ENCODE assay signal across 2 cellular contexts in the genomic region with DNA sequence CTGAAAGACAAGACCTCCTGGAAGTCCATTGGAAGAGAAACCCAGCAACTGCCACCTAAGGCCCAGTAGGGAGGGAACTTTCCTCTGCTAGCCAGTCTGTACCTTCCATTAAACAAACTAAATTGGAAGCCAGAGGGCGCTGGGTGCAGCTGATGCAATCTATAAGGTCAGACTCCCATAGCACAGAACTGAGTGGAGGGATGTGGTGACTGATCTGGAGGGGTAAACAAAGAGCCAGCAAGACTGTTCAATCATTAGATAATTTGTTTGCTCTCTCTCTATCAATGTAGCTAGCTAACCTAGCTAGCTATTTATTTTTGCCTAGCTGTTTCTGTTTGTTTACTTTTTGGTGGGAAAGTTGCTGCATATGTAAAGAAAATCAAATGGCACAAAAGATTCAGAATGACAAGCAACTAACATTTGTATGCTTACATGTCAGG.
TF ChIP-seq lines count a peak whose summit lies in the region.

No MANE protein-coding gene starts in this region.

TF ChIP-seq in GM12878, 131 proteins besides CTCF, POLR2A, EP300 and RAD21 (continued from another document):
- TF ChIP-seq ZNF592 (IDR thresholded peaks at IDR 0.05) (no peak), EZH2 (IDR thresholded peaks at IDR 0.05; ENCODE audit: borderline replicate concordance, control insufficient read depth, low read depth, low read length) (no peak)

TF ChIP-seq in HepG2, 621 proteins besides CTCF, POLR2A, EP300 and RAD21 (continued from another document and continues in another):
- TF ChIP-seq, protein P1, sequence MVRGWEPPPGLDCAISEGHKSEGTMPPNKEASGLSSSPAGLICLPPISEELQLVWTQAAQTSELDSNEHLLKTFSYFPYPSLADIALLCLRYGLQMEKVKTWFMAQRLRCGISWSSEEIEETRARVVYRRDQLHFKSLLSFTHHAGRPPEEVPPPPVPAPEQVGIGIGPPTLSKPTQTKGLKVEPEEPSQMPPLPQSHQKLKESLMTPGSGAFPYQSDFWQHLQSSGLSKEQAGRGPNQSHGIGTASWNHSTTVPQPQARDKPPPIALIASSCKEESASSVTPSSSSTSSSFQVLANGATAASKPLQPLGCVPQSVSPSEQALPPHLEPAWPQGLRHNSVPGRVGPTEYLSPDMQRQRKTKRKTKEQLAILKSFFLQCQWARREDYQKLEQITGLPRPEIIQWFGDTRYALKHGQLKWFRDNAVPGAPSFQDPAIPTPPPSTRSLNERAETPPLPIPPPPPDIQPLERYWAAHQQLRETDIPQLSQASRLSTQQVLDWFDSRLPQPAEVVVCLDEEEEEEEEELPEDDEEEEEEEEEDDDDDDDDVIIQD (CRISPR knock-in tag; IDR thresholded peaks at IDR 0.05; ENCODE audit: low read depth): peak; percentile 31; the same call in 1 of the 2 replicates
- TF ChIP-seq SKI (IDR thresholded peaks at IDR 0.05; ENCODE audit: partially characterized antibody) (peak; percentile 29), ZNF644 (CRISPR knock-in tag; IDR thresholded peaks at IDR 0.05; ENCODE audit: low read depth) (peak; percentile 78), NCOA2 (CRISPR knock-in tag; IDR thresholded peaks at IDR 0.05) (0 out of 2 replicates have a peak, but pooled peaks have one; percentile 11), ZNF296 (CRISPR knock-in tag; conservative IDR thresholded peaks at IDR 0.05) (no peak), GABPB1 (CRISPR knock-in tag; IDR thresholded peaks at IDR 0.05) (0 out of 2 replicates have a peak, but pooled peaks have one; percentile 32), ZBTB38 (CRISPR knock-in tag; IDR thresholded peaks at IDR 0.05) (no peak), ERF (CRISPR knock-in tag; IDR thresholded peaks at IDR 0.05) (no peak), SAP130 (CRISPR knock-in tag; IDR thresholded peaks at IDR 0.05; ENCODE audit: low read depth) (0 out of 2 replicates have a peak, but pooled peaks have one; percentile 17), ZNF383 (CRISPR knock-in tag; IDR thresholded peaks at IDR 0.05; ENCODE audit: borderline replicate concordance) (no peak), FOXP1 (IDR thresholded peaks at IDR 0.05) (no peak), FOXP1 (CRISPR knock-in tag; IDR thresholded peaks at IDR 0.05) (peak; percentile 66), ZNF616 (CRISPR knock-in tag; IDR thresholded peaks at IDR 0.05; ENCODE audit: low read depth) (no peak), ZNF549 (CRISPR knock-in tag; IDR thresholded peaks at IDR 0.05) (no peak), CEBPG (CRISPR knock-in tag; IDR thresholded peaks at IDR 0.05) (peak; percentile 96), SMC3 (IDR thresholded peaks at IDR 0.05; ENCODE audit: low read length) (peak; percentile 63; the same call in 1 of the 2 replicates), ZNF232 (CRISPR knock-in tag; IDR thresholded peaks at IDR 0.05; ENCODE audit: borderline replicate concordance) (no peak), GFI1 (CRISPR knock-in tag; IDR thresholded peaks at IDR 0.05; ENCODE audit: borderline replicate concordance) (no peak), SPEN (CRISPR knock-in tag; IDR thresholded peaks at IDR 0.05; ENCODE audit: low read depth) (no peak), ADNP (CRISPR knock-in tag; IDR thresholded peaks at IDR 0.05) (no peak), POGZ (CRISPR knock-in tag; IDR thresholded peaks at IDR 0.05) (no peak), AHDC1 (CRISPR knock-in tag; IDR thresholded peaks at IDR 0.05; ENCODE audit: borderline replicate concordance) (peak; percentile 25; the same call in 1 of the 2 replicates), MIXL1 (CRISPR knock-in tag; IDR thresholded peaks at IDR 0.05) (peak; percentile 60; the same call in 1 of the 2 replicates), ZBTB25 (CRISPR knock-in tag; IDR thresholded peaks at IDR 0.05) (peak; percentile 55; the same call in 1 of the 2 replicates), RBM39 (IDR thresholded peaks at IDR 0.05; ENCODE audit: low read depth, low read length, poor library complexity, severe bottlenecking) (no peak), NR2F6 (IDR thresholded peaks at IDR 0.05) (no peak), NR2F6 (CRISPR knock-in tag; IDR thresholded peaks at IDR 0.05) (peak; percentile 21; the same call in 1 of the 2 replicates), FOXA3 (CRISPR knock-in tag; IDR thresholded peaks at IDR 0.05) (peak; percentile 66), ZSCAN9 (CRISPR knock-in tag; IDR thresholded peaks at IDR 0.05; ENCODE audit: borderline replicate concordance) (peak; percentile 33; the same call in 1 of the 2 replicates), POGK (CRISPR knock-in tag; conservative IDR thresholded peaks at IDR 0.05) (no peak), TIGD3 (CRISPR knock-in tag; IDR thresholded peaks at IDR 0.05; ENCODE audit: borderline replicate concordance) (no peak), RXRB (CRISPR knock-in tag; IDR thresholded peaks at IDR 0.05; ENCODE audit: borderline replicate concordance) (0 out of 2 replicates have a peak, but pooled peaks have one; percentile 37), RFXAP (CRISPR knock-in tag; IDR thresholded peaks at IDR 0.05; ENCODE audit: borderline replicate concordance) (peak; percentile 32; the same call in 1 of the 2 replicates), SOX6 (IDR thresholded peaks at IDR 0.05) (no peak), SOX6 (CRISPR knock-in tag; IDR thresholded peaks at IDR 0.05) (peak; percentile 41; the same call in 1 of the 2 replicates), ZFX (CRISPR knock-in tag; IDR thresholded peaks at IDR 0.05; ENCODE audit: low read depth) (no peak), SALL1 (CRISPR knock-in tag; IDR thresholded peaks at IDR 0.05) (peak; percentile 39), THAP11 (CRISPR knock-in tag; IDR thresholded peaks at IDR 0.05) (peak; percentile 51)
- TF ChIP-seq, protein P2, sequence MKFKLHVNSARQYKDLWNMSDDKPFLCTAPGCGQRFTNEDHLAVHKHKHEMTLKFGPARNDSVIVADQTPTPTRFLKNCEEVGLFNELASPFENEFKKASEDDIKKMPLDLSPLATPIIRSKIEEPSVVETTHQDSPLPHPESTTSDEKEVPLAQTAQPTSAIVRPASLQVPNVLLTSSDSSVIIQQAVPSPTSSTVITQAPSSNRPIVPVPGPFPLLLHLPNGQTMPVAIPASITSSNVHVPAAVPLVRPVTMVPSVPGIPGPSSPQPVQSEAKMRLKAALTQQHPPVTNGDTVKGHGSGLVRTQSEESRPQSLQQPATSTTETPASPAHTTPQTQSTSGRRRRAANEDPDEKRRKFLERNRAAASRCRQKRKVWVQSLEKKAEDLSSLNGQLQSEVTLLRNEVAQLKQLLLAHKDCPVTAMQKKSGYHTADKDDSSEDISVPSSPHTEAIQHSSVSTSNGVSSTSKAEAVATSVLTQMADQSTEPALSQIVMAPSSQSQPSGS (CRISPR knock-in tag; IDR thresholded peaks at IDR 0.05): 0 out of 2 replicates have a peak, but pooled peaks have one; percentile 32
- TF ChIP-seq, protein P3, sequence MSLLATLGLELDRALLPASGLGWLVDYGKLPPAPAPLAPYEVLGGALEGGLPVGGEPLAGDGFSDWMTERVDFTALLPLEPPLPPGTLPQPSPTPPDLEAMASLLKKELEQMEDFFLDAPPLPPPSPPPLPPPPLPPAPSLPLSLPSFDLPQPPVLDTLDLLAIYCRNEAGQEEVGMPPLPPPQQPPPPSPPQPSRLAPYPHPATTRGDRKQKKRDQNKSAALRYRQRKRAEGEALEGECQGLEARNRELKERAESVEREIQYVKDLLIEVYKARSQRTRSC (CRISPR knock-in tag; IDR thresholded peaks at IDR 0.05; ENCODE audit: low read depth): no peak
- TF ChIP-seq, protein P4, sequence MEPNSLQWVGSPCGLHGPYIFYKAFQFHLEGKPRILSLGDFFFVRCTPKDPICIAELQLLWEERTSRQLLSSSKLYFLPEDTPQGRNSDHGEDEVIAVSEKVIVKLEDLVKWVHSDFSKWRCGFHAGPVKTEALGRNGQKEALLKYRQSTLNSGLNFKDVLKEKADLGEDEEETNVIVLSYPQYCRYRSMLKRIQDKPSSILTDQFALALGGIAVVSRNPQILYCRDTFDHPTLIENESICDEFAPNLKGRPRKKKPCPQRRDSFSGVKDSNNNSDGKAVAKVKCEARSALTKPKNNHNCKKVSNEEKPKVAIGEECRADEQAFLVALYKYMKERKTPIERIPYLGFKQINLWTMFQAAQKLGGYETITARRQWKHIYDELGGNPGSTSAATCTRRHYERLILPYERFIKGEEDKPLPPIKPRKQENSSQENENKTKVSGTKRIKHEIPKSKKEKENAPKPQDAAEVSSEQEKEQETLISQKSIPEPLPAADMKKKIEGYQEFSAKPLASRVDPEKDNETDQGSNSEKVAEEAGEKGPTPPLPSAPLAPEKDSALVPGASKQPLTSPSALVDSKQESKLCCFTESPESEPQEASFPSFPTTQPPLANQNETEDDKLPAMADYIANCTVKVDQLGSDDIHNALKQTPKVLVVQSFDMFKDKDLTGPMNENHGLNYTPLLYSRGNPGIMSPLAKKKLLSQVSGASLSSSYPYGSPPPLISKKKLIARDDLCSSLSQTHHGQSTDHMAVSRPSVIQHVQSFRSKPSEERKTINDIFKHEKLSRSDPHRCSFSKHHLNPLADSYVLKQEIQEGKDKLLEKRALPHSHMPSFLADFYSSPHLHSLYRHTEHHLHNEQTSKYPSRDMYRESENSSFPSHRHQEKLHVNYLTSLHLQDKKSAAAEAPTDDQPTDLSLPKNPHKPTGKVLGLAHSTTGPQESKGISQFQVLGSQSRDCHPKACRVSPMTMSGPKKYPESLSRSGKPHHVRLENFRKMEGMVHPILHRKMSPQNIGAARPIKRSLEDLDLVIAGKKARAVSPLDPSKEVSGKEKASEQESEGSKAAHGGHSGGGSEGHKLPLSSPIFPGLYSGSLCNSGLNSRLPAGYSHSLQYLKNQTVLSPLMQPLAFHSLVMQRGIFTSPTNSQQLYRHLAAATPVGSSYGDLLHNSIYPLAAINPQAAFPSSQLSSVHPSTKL (CRISPR knock-in tag; IDR thresholded peaks at IDR 0.05): peak; percentile 51; the same call in 1 of the 2 replicates
- TF ChIP-seq, protein P5, sequence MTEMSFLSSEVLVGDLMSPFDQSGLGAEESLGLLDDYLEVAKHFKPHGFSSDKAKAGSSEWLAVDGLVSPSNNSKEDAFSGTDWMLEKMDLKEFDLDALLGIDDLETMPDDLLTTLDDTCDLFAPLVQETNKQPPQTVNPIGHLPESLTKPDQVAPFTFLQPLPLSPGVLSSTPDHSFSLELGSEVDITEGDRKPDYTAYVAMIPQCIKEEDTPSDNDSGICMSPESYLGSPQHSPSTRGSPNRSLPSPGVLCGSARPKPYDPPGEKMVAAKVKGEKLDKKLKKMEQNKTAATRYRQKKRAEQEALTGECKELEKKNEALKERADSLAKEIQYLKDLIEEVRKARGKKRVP (CRISPR knock-in tag; IDR thresholded peaks at IDR 0.05): peak; percentile 74 to 99; a peak in 3 of 4 replicates
